ENCODE assay signal across 9 cellular contexts in the genomic region with DNA sequence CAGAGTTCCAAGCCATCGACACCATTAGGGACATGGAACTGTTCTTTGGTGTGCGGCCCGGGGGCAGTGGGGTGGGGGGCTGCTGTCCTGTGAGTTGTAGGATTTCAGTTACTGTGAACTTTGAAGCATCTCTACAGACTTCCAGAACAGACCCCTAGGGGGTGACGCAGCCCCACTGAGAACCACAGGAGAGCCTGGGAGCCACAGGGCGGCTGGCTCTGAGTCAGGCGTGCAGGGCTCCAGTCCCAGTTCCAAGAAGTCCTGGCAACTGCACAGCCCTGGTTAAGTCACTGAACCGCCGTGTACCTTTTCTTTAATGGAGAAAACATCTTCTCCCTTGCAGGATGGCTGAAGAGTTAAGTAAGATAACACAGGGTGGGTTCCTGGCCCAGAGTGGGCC. TPM values are rescaled to one million over a fixed set of nuclear protein-coding genes. Genes with fewer than 3 reads are reported as not detected.
DNase-seq lines count a peak whose midpoint lies in the region; ATAC-seq, FAIRE-seq and TF ChIP-seq lines count a peak whose summit lies in the region.
"Had no signal": no experiment of that assay in that cellular context is flagged by ENCODE, and none has a peak within 500 bp of the region (broad histone marks: within the 10 kb centered on the region; RNA-seq: fewer than 3 reads in every experiment).

No MANE protein-coding gene starts in this region.

- H3K4me3 ChIP-seq in GM23338 (no peak overlapping the region), Peyer's patch (no peak overlapping the region), esophagus squamous epithelium (no peak overlapping the region)

- H3K9me3 ChIP-seq in Peyer's patch (no peaks in the 10 kb centered on the region), esophagus squamous epithelium (no peaks in the 10 kb centered on the region)

- peaks cover 18% of the 10 kb centered on the region; the same call in 1 of the 2 replicates for H3K4me1 ChIP-seq in GM23338 (ENCODE audit: insufficient read depth)
- H3K4me1 ChIP-seq in Peyer's patch, result no peaks in the 10 kb centered on the region
- H3K4me1 ChIP-seq in esophagus squamous epithelium, result peaks cover 0 to 44% (median 3%) of the 10 kb centered on the region in 3 donors

- intact Hi-C loops in esophagus squamous epithelium (cut with DNase I), result no loop called here

- H3K4me3 Mint-ChIP-seq in GM23338, result no peak overlapping the region
- H3K4me3 Mint-ChIP-seq in nephron progenitor cell, result no peak overlapping the region

- H3K27ac ChIP-seq in GM23338 (ENCODE audit: low read depth) (no peak overlapping the region), Peyer's patch (no peak overlapping the region), esophagus squamous epithelium (no peak overlapping the region)

- DNase-seq in GM23338 (ENCODE audit: low spot score), result peak; percentile 77
- DNase-seq in Peyer's patch, result peak; percentile 17 to 60 (median 59)
- no peak for DNase-seq in esophagus squamous epithelium (lab: John Stamatoyannopoulos, UW)
- peak; percentile 72 for DNase-seq in nephron progenitor cell
- DNase-seq in effector CD4-positive, alpha-beta T cell, result no peak
- DNase-seq in stimulated activated CD4-positive, alpha-beta T cell treated with anti-CD3 and anti-CD28 coated beads, Interleukin-15, amount 100 ng/mL, for 24 hours, result no peak
- no peak for DNase-seq in NCI-H1105 (lab: John Stamatoyannopoulos, UW)
- no peak for DNase-seq in GM12892 (ENCODE audit: insufficient read length)

- ATAC-seq in GM23338, result peak; percentile 89

- H3K4me1 Mint-ChIP-seq in GM23338 (peaks cover 21% of the 10 kb centered on the region), nephron progenitor cell (peaks cover 53% of the 10 kb centered on the region)

- WGBS in esophagus squamous epithelium, 2 donors, result 38 to 40% methylated on average over 7 to 8 of the region's 8 CpGs

- TF ChIP-seq POLR2A in Peyer's patch (IDR thresholded peaks at IDR 0.05), result no peak
- no peak for TF ChIP-seq POLR2A in esophagus squamous epithelium (IDR thresholded peaks at IDR 0.05)
- no peak for TF ChIP-seq POLR2A in GM12892 (IDR thresholded peaks at IDR 0.05; ENCODE audit: low read depth, low read length)

- H3K36me3 ChIP-seq in GM23338 (ENCODE audit: insufficient read depth) (no peaks in the 10 kb centered on the region), Peyer's patch (no peaks in the 10 kb centered on the region), esophagus squamous epithelium (no peaks in the 10 kb centered on the region)

- H3K9me3 Mint-ChIP-seq in GM23338 (no peaks in the 10 kb centered on the region), nephron progenitor cell (no peaks in the 10 kb centered on the region)

- no peaks in the 10 kb centered on the region for H4K20me1 ChIP-seq in GM23338 (replicated peaks; ENCODE audit: insufficient read depth)

- H3K9me2 ChIP-seq in GM23338 (ENCODE audit: insufficient read depth), result peaks cover 14% of the 10 kb centered on the region

- FAIRE-seq in GM12892 (lab: Jason Lieb, UNC), result no peak
- FAIRE-seq: islet of Langerhans had no signal

- H3K36me3 Mint-ChIP-seq in GM23338 (ENCODE audit: low read depth) (no peaks in the 10 kb centered on the region), nephron progenitor cell (ENCODE audit: low read depth) (no peaks in the 10 kb centered on the region)

- H3K79me2 ChIP-seq in GM23338 (replicated peaks; ENCODE audit: insufficient read depth), result no peaks in the 10 kb centered on the region

- no peak overlapping the region for H3K4me2 ChIP-seq in GM23338

- no peaks in the 10 kb centered on the region for H3K27me3 ChIP-seq in GM23338 (ENCODE audit: insufficient read depth)
- no peaks in the 10 kb centered on the region for H3K27me3 ChIP-seq in Peyer's patch
- no peaks in the 10 kb centered on the region for H3K27me3 ChIP-seq in esophagus squamous epithelium

- no peaks in the 10 kb centered on the region for H3F3A ChIP-seq in GM23338 (replicated peaks; ENCODE audit: low read depth)

- H2AFZ ChIP-seq in GM23338, result no peak overlapping the region

- TF ChIP-seq CTCF in GM23338 (conservative IDR thresholded peaks at IDR 0.05; ENCODE audit: low read depth in 2 of 2), result peak; percentile 64 to 80
- TF ChIP-seq CTCF in Peyer's patch (IDR thresholded peaks at IDR 0.05), result peak in 3 of 6 experiments; percentile 38 to 53 (median 40)
- peak in 5 of 6 experiments; percentile 32 to 60 (median 46) for TF ChIP-seq CTCF in esophagus squamous epithelium (IDR thresholded peaks at IDR 0.05)
- TF ChIP-seq CTCF in nephron progenitor cell (IDR thresholded peaks at IDR 0.05), result peak; percentile 73

- H3K27me3 Mint-ChIP-seq in GM23338 (ENCODE audit: insufficient read depth, low read depth, poor library complexity), result peaks cover 10% of the 10 kb centered on the region
- H3K27me3 Mint-ChIP-seq in nephron progenitor cell (ENCODE audit: low read depth, poor library complexity), result peaks cover 16% of the 10 kb centered on the region

- H3K27ac Mint-ChIP-seq in GM23338 (no peak overlapping the region), nephron progenitor cell (no peak overlapping the region)

TF ChIP-seq in GM23338, 12 proteins besides CTCF, POLR2A, EP300 and RAD21:
- no peak for TF ChIP-seq ZNF114 (CRISPR knock-in tag; IDR thresholded peaks at IDR 0.05)
- no peak for TF ChIP-seq EZH2phosphoT487 (IDR thresholded peaks at IDR 0.05; ENCODE audit: unreplicated experiment)
- TF ChIP-seq POLR2AphosphoS5 (IDR thresholded peaks at IDR 0.05; ENCODE audit: low read depth), result no peak

RNA-seq across cellular contexts. Expression of gene LRTM1, which starts 23.5 kb away (rescaled TPM):
- not detected in 2 replicates for total RNA-seq in GM23338 (2014; rRNA removed; shearing (Covaris generic))
- polyA plus RNA-seq in GM23338 (2016; fragmentation: Nextera tagmentation; extraction: Ambion mirVana), result 0.47 TPM in 1 of 2 replicates, not detected in the other
- not detected for total RNA-seq in Peyer's patch
- not detected for total RNA-seq in esophagus squamous epithelium
- polyA plus RNA-seq in GM12892 (2012; ENCODE audit: missing spikeins), result not detected

Comparison
In these comparisons a context has a peak if more than half of its experiments do, and no peak if none do; other contexts are left out.
1. DNase-seq: peak in GM23338 (single experiment), Peyer's patch (3 of 3) and nephron progenitor cell (single experiment); none in esophagus squamous epithelium (single experiment), effector CD4-positive, alpha-beta T cell (single experiment), stimulated activated CD4-positive, alpha-beta T cell treated with anti-CD3 and anti-CD28 coated beads, Interleukin-15, amount 100 ng/mL, for 24 hours (single experiment), NCI-H1105 (single experiment) and GM12892 (single experiment).